In genomic region chr3:101989578-101990200, GRCh38 we compare ENCODE assay signal across 27 cellular contexts.
DNase-seq lines count a peak whose midpoint lies in the region; ATAC-seq, FAIRE-seq and TF ChIP-seq lines count a peak whose summit lies in the region.
"Had no signal": no experiment of that assay in that cellular context is flagged by ENCODE, and none has a peak within 500 bp of the region (broad histone marks: within the 10 kb centered on the region; RNA-seq: fewer than 3 reads in every experiment).

No MANE protein-coding gene starts in this region.

- no peak for ATAC-seq in activated T-cell treated with anti-CD3 and anti-CD28 coated beads, Interleukin-2, amount 50 U/mL, for 72 hours (replicated peaks in 1 of 2)
- ATAC-seq in mucosa of descending colon: no peak
- no peak for ATAC-seq in GM19463 (IDR thresholded peaks at IDR 0.05; ENCODE audit: unreplicated experiment)
- no peak for ATAC-seq in HG02678 (IDR thresholded peaks at IDR 0.05; ENCODE audit: unreplicated experiment)
- ATAC-seq: heart right ventricle, left ventricle myocardium superior, right lobe of liver had no signal

- intact Hi-C loops in spleen (cut with DNase I; ENCODE audit: low total_unique reads) (no loop called here), mucosa of descending colon (cut with DNase I, micrococcal nuclease) (no loop called here)

- no peaks in the 10 kb centered on the region for H3K27me3 ChIP-seq in spleen (replicated peaks in 1 of 7)
- H3K27me3 ChIP-seq: heart right ventricle, right lobe of liver, transverse colon had no signal

- H3K36me3 ChIP-seq in spleen (no peaks in the 10 kb centered on the region), mucosa of descending colon (ENCODE audit: low read depth) (no peaks in the 10 kb centered on the region)
- H3K36me3 ChIP-seq: heart right ventricle, prostate gland, right lobe of liver, transverse colon had no signal

- peaks cover 10% of the 10 kb centered on the region for H3K27me3 Mint-ChIP-seq in activated T-cell treated with anti-CD3 and anti-CD28 coated beads, Interleukin-2, amount 50 U/mL, for 72 hours (ENCODE audit: low read depth)
- H3K27me3 Mint-ChIP-seq in T-helper 2 cell treated with Interferon-gamma antibody and Interleukin-4, amounts not matched to agents 5 μg/mL and 100 μg/mL, for 36 hours (ENCODE audit: low read depth): peaks cover 6% of the 10 kb centered on the region
- H3K27me3 Mint-ChIP-seq: naive B cell had no signal

- no peaks in the 10 kb centered on the region for H3K9me3 Mint-ChIP-seq in activated T-cell treated with anti-CD3 and anti-CD28 coated beads, Interleukin-2, amount 50 U/mL, for 72 hours
- H3K9me3 Mint-ChIP-seq in T-helper 2 cell treated with Interferon-gamma antibody and Interleukin-4, amounts not matched to agents 5 μg/mL and 100 μg/mL, for 36 hours: no peaks in the 10 kb centered on the region
- H3K9me3 Mint-ChIP-seq: naive B cell had no signal

- H3K27ac ChIP-seq in spleen: peak overlapping the region in 5 of 8 donors; percentile 23 to 59 (median 56)
- H3K27ac ChIP-seq: heart right ventricle, prostate gland, right lobe of liver, transverse colon had no signal

- peaks cover 56% of the 10 kb centered on the region for H3K4me1 Mint-ChIP-seq in activated T-cell treated with anti-CD3 and anti-CD28 coated beads, Interleukin-2, amount 50 U/mL, for 72 hours (ENCODE audit: low read depth)
- peaks cover 53% of the 10 kb centered on the region for H3K4me1 Mint-ChIP-seq in T-helper 2 cell treated with Interferon-gamma antibody and Interleukin-4, amounts not matched to agents 5 μg/mL and 100 μg/mL, for 36 hours (ENCODE audit: low read depth)

- H3K4me1 ChIP-seq in spleen (peaks cover 0 to 30% (median 15%) of the 10 kb centered on the region in 6 donors), mucosa of descending colon (ENCODE audit: low read depth) (no peaks in the 10 kb centered on the region)
- H3K4me1 ChIP-seq: prostate gland, right lobe of liver had no signal

- peak; percentile 82 for FAIRE-seq in GM19239 (lab: Jason Lieb, UNC)
- FAIRE-seq: frontal cortex, G401.6, keratinocyte had no signal

- H3K4me3 ChIP-seq in spleen (no peak overlapping the region), mucosa of descending colon (no peak overlapping the region)
- H3K4me3 ChIP-seq: heart right ventricle, prostate gland, right lobe of liver, transverse colon had no signal

- TF ChIP-seq CTCF in spleen (IDR thresholded peaks at IDR 0.05 in 8 of 11, conservative IDR thresholded peaks at IDR 0.05 in 3 of 11) (no peak), mucosa of descending colon (IDR thresholded peaks at IDR 0.05) (no peak)

- H3K9me3 ChIP-seq in spleen (no peaks in the 10 kb centered on the region), mucosa of descending colon (no peaks in the 10 kb centered on the region)
- H3K9me3 ChIP-seq: heart right ventricle, prostate gland, right lobe of liver, transverse colon had no signal

- peaks cover 2 to 6% of the 10 kb centered on the region in 2 donors for H3K36me3 Mint-ChIP-seq in activated T-cell treated with anti-CD3 and anti-CD28 coated beads, Interleukin-2, amount 50 U/mL, for 72 hours (ENCODE audit: insufficient read depth in 2 of 2)
- peaks cover 9% of the 10 kb centered on the region for H3K36me3 Mint-ChIP-seq in T-helper 2 cell treated with Interferon-gamma antibody and Interleukin-4, amounts not matched to agents 5 μg/mL and 100 μg/mL, for 36 hours (ENCODE audit: low read depth)
- H3K36me3 Mint-ChIP-seq: naive B cell had no signal

- H3K27ac Mint-ChIP-seq in activated T-cell treated with anti-CD3 and anti-CD28 coated beads, Interleukin-2, amount 50 U/mL, for 72 hours: peak overlapping the region; percentile 9
- H3K27ac Mint-ChIP-seq in T-helper 2 cell treated with Interferon-gamma antibody and Interleukin-4, amounts not matched to agents 5 μg/mL and 100 μg/mL, for 36 hours: peak overlapping the region; percentile 0

- peak overlapping the region in 1 of 2 donors; percentile 28 for H3K4me3 Mint-ChIP-seq in activated T-cell treated with anti-CD3 and anti-CD28 coated beads, Interleukin-2, amount 50 U/mL, for 72 hours
- H3K4me3 Mint-ChIP-seq in T-helper 2 cell treated with Interferon-gamma antibody and Interleukin-4, amounts not matched to agents 5 μg/mL and 100 μg/mL, for 36 hours: no peak overlapping the region

- WGBS in spleen, 5 donors: 71 to 90% (median 79%) methylated on average over 5 of the region's 5 CpGs

- TF ChIP-seq POLR2A in spleen (IDR thresholded peaks at IDR 0.05): no peak

- DNase-seq in activated T-cell treated with anti-CD3 and anti-CD28 coated beads, Interleukin-2, amount 50 U/mL, for 72 hours: no peak
- no peak for DNase-seq in activated T-cell treated with anti-CD3 and anti-CD28 coated beads for 4 hours
- no peak for DNase-seq in GM19239 (ENCODE audit: insufficient read length, low spot score)
- DNase-seq in T-helper 2 cell treated with Interferon-gamma antibody and Interleukin-4, amounts not matched to agents 5 μg/mL and 100 μg/mL, for 36 hours (ENCODE audit: low spot score): no peak
- no peak for DNase-seq in spleen
- DNase-seq in mucosa of descending colon: no peak
- DNase-seq: ACHN; activated CD4-positive, alpha-beta T cell treated with anti-CD3 and anti-CD28 coated beads, Interleukin-2, amount 50 U/mL, for 1 hour; activated naive CD4-positive, alpha-beta T cell treated with anti-CD3 and anti-CD28 coated beads, Interleukin-2, amount 50 U/mL, for 16 hours; COR-L47; heart right ventricle; left ventricle myocardium superior; MV-4-11; naive B cell; NCI-H1436 treated with DMSO at 0.1 percent for 48 hours; NCI-H2081 treated with DMSO at 0.1 percent for 48 hours; NCI-H345; occipital lobe; right lobe of liver; stimulated activated CD8-positive, alpha-beta memory T cell treated with anti-CD3 and anti-CD28 coated beads, Interleukin-4, amount 100 ng/mL, for 48 hours; transverse colon had no signal
